8 cellular contexts compared by ENCODE assay signal in the genomic region with DNA sequence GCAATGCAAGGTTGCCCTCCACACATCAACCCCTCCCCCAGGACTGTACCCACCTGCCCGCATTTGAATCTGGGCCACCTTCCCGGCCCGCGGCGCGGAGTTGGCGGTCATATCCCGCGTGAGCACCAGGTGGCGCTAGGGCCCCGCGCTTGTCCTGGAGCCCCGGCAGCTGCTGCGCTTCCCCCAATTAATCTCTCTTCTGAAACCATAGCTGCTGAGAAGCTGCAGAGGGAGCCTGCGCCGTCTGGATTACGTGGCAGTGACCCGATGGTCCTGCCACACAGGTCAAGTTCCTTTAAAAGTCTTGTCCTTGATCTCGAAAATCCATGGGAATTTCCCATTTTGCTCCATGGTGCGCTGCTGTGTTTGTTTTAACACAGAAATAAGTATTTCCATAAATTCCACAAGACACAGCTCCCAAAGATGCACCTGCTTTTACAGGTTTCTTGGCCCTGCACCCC. TPM values are rescaled to one million over a fixed set of nuclear protein-coding genes. Genes with fewer than 3 reads are reported as not detected.
A peak's percentile ranks its signal among the peaks of the same experiment; 100 is the strongest.
DNase-seq lines count a peak whose midpoint lies in the region; ATAC-seq and TF ChIP-seq lines count a peak whose summit lies in the region.

No MANE protein-coding gene starts in this region.

- H3K4me1 Mint-ChIP-seq in H9 = peaks cover 3 to 4% of the 10 kb centered on the region in 2 experiments

- H3K4me1 ChIP-seq in H9 (ENCODE audit: insufficient read depth, low read length) (no peaks in the 10 kb centered on the region), upper lobe of right lung (no peaks in the 10 kb centered on the region)

- H3K79me2 ChIP-seq in H9 (ENCODE audit: insufficient read depth, low read length) = no peaks in the 10 kb centered on the region
- no peaks in the 10 kb centered on the region for H3K79me2 ChIP-seq in SU-DHL-6 (ENCODE audit: insufficient read depth, low read length)

- H3K9ac ChIP-seq in H9 (ENCODE audit: extremely low read depth, insufficient read length, low read length) (no peak overlapping the region), SU-DHL-6 (ENCODE audit: low read length) (no peak overlapping the region)

- no peak overlapping the region for H2AK5ac ChIP-seq in H9 (ENCODE audit: insufficient read length, low read length)

- H3K23me2 ChIP-seq in H9 (ENCODE audit: insufficient read length, low read depth, low read length, poor library complexity, severe bottlenecking) = no peaks in the 10 kb centered on the region

- no CpG with 5 or more reads among the region's 20 CpGs for WGBS in H9 (ENCODE audit: extremely low coverage, insufficient read length, low lambda C conversion rate)

- peak; percentile 48 for DNase-seq in DMS79 (lab: John Stamatoyannopoulos, UW)
- peak; percentile 86 for DNase-seq in H9
- DNase-seq in NCI-H1092 treated with DMSO at 0.1 percent for 48 hours (lab: John Stamatoyannopoulos, UW) = peak; percentile 83
- DNase-seq in activated naive CD4-positive, alpha-beta T cell treated with anti-CD3 and anti-CD28 coated beads, Interleukin-2, amount 50 U/mL, for 16 hours = peak; percentile 82
- peak; percentile 88 for DNase-seq in Right ventricle myocardium superior
- peak; percentile 94 for DNase-seq in posterior vena cava (ENCODE audit: low spot score)
- peak; percentile 87 for DNase-seq in upper lobe of right lung

- no peak overlapping the region for H2BK5ac ChIP-seq in H9 (ENCODE audit: insufficient read length, low read length)

- no peak overlapping the region for H2BK15ac ChIP-seq in H9 (ENCODE audit: low read depth, low read length)

- no peak overlapping the region for H3T11ph ChIP-seq in H9 (ENCODE audit: low read length)

- no peak overlapping the region for H3K18ac ChIP-seq in H9 (ENCODE audit: insufficient read length, low read depth, low read length)

- no peak overlapping the region for H4K91ac ChIP-seq in H9 (ENCODE audit: insufficient read length, low read depth, low read length)

- H3K56ac ChIP-seq in H9 (ENCODE audit: insufficient read length, low read depth, low read length) = no peak overlapping the region

- H2BK12ac ChIP-seq in H9 (ENCODE audit: insufficient read length, low read depth, low read length) = no peak overlapping the region

- no peak overlapping the region for H3K4me3 Mint-ChIP-seq in H9

- no peak overlapping the region for H3K23ac ChIP-seq in H9 (ENCODE audit: insufficient read length, low read depth, low read length)

- no peak overlapping the region for H4K5ac ChIP-seq in H9 (ENCODE audit: insufficient read length, low read depth, low read length)

- H3K27me3 ChIP-seq in H9 (ENCODE audit: insufficient read depth, low read length) = no peaks in the 10 kb centered on the region
- H3K27me3 ChIP-seq in SU-DHL-6 (ENCODE audit: low read length) = no peaks in the 10 kb centered on the region
- H3K27me3 ChIP-seq in upper lobe of right lung = peaks cover 10% of the 10 kb centered on the region

- H3K9me2 ChIP-seq in SU-DHL-6 (replicated peaks; ENCODE audit: insufficient read depth, low read length) = no peaks in the 10 kb centered on the region

- H3K36me3 ChIP-seq in SU-DHL-6 (ENCODE audit: low read length) (no peaks in the 10 kb centered on the region), upper lobe of right lung (no peaks in the 10 kb centered on the region)

- no peak overlapping the region for H3K4ac ChIP-seq in H9 (ENCODE audit: low read depth, low read length)

- H2AFZ ChIP-seq in H9 (ENCODE audit: low read length) (no peak overlapping the region), SU-DHL-6 (ENCODE audit: low read depth, low read length, severe bottlenecking) (peak overlapping the region; percentile 55)

- no peaks in the 10 kb centered on the region for H3F3A ChIP-seq in SU-DHL-6 (ENCODE audit: insufficient read depth)

- no peaks in the 10 kb centered on the region for H3K9me3 ChIP-seq in H9 (ENCODE audit: control insufficient read depth, low read depth, low read length)
- no peaks in the 10 kb centered on the region for H3K9me3 ChIP-seq in SU-DHL-6 (ENCODE audit: insufficient read depth, low read length)
- H3K9me3 ChIP-seq in upper lobe of right lung = no peaks in the 10 kb centered on the region

- no peak overlapping the region for H3K27ac Mint-ChIP-seq in H9

- H4K20me1 ChIP-seq in H9 (ENCODE audit: control insufficient read depth, insufficient read depth, insufficient read length) (no peaks in the 10 kb centered on the region), SU-DHL-6 (ENCODE audit: low read depth, low read length) (no peaks in the 10 kb centered on the region)

- no peaks in the 10 kb centered on the region for H3K36me3 Mint-ChIP-seq in H9 (ENCODE audit: insufficient read depth in 1 of 3, low read depth in 3 of 3)

- peak; percentile 99 for TF ChIP-seq CTCF in H9 (conservative IDR thresholded peaks at IDR 0.05)
- peak; percentile 97 for TF ChIP-seq CTCF in SU-DHL-6 (IDR thresholded peaks at IDR 0.05; ENCODE audit: insufficient read depth, low read length, poor library complexity, severe bottlenecking)
- peak; percentile 99 for TF ChIP-seq CTCF in upper lobe of right lung (IDR thresholded peaks at IDR 0.05)

- H4K8ac ChIP-seq in H9 (replicated peaks; ENCODE audit: insufficient read length, low read depth, low read length) = no peak overlapping the region

- no peak overlapping the region for H3K14ac ChIP-seq in H9 (ENCODE audit: insufficient read depth, low read length)

- H2BK20ac ChIP-seq in H9 (ENCODE audit: low read depth, low read length, poor library complexity, severe bottlenecking) = no peak overlapping the region

- H3K27ac ChIP-seq in H9 (ENCODE audit: insufficient read length, low read depth, low read length) = no peak overlapping the region
- no peak overlapping the region for H3K27ac ChIP-seq in SU-DHL-6 (ENCODE audit: low read depth, low read length)
- H3K27ac ChIP-seq in upper lobe of right lung = no peak overlapping the region

- H3K4me2 ChIP-seq in H9 (ENCODE audit: insufficient read depth, insufficient read length, low read length) (no peak overlapping the region), SU-DHL-6 (ENCODE audit: low read depth, low read length, poor library complexity, severe bottlenecking) (peak overlapping the region; percentile 2)

- peaks cover 36% of the 10 kb centered on the region for H3K27me3 Mint-ChIP-seq in H9 (ENCODE audit: low read depth)

- no peaks in the 10 kb centered on the region for H3K79me1 ChIP-seq in H9 (ENCODE audit: insufficient read depth, low read depth, low read length, poor library complexity, severe bottlenecking)

- intact Hi-C loops in Right ventricle myocardium superior (cut with DNase I) = loop anchor here (1.0 to 10.0 kb wide), 3 partner anchors 166 to 693 kb away; a partner anchor contains a TSS
- intact Hi-C loops in posterior vena cava (cut with DNase I) = loop anchor here in 1 of 2 donors (5.0 to 10.0 kb wide), 2 partner anchors 163 to 196 kb away; no protein-coding TSS in a partner anchor
- intact Hi-C loops in upper lobe of right lung (cut with DNase I) = loop anchor here (5.0 to 10.0 kb wide), 3 partner anchors 166 to 703 kb away; no protein-coding TSS in a partner anchor

- no peak overlapping the region for H2BK120ac ChIP-seq in H9 (ENCODE audit: low read depth, low read length, poor library complexity, severe bottlenecking)

- no peaks in the 10 kb centered on the region for H3K9me3 Mint-ChIP-seq in H9

- H3K4me3 ChIP-seq in SU-DHL-6 (ENCODE audit: insufficient read depth, low read length, poor library complexity, severe bottlenecking) (no peak overlapping the region), upper lobe of right lung (no peak overlapping the region)

- ATAC-seq in Right ventricle myocardium superior (ENCODE audit: poor library complexity) (peak; percentile 90), upper lobe of right lung (peak; percentile 97)

RNA-seq across cellular contexts. Expression of a gene that starts 22.0 kb away (rescaled TPM):
- total RNA-seq in H9 (2021) = 506 and 520 TPM in 2 replicates
- total RNA-seq in Right ventricle myocardium superior = 2,159 TPM
- 100 to 1,000 TPM; 273 to 322 TPM for total RNA-seq in posterior vena cava
- 382 TPM for total RNA-seq in upper lobe of right lung

RNA-seq across cellular contexts. Expression of a gene that starts 22.1 kb away (rescaled TPM):
- total RNA-seq in H9 (2021) = 52.3 and 59.5 TPM in 2 replicates
- total RNA-seq in Right ventricle myocardium superior = 21.8 TPM
- total RNA-seq in posterior vena cava = 10 to 100 TPM; 17.4 to 19.4 TPM
- total RNA-seq in upper lobe of right lung = 20.0 TPM
